14 cellular contexts compared by ENCODE assay signal in genomic region chr3:98553751-98554150, GRCh38. TPM values are rescaled to one million over a fixed set of nuclear protein-coding genes. Genes with fewer than 3 reads are reported as not detected.
DNase-seq lines count a peak whose midpoint lies in the region; ATAC-seq and TF ChIP-seq lines count a peak whose summit lies in the region.
"Had no signal": no experiment of that assay in that cellular context is flagged by ENCODE, and none has a peak within 500 bp of the region (broad histone marks: within the 10 kb centered on the region; RNA-seq: fewer than 3 reads in every experiment).

No MANE protein-coding gene starts in this region.

- WGBS in right cardiac atrium = 76% methylated on average over 2 of the region's 2 CpGs
- WGBS in trophoblast cell (ENCODE audit: extremely low coverage, insufficient coverage, insufficient read length) = no CpG with 5 or more reads among the region's 2 CpGs

- no peaks in the 10 kb centered on the region for H3K27me3 ChIP-seq in right cardiac atrium (ENCODE audit: control insufficient read depth, insufficient read depth)
- H3K27me3 ChIP-seq in upper lobe of right lung = peaks cover 4% of the 10 kb centered on the region
- H3K27me3 ChIP-seq in trophoblast cell (ENCODE audit: insufficient read depth, low read length) = no peaks in the 10 kb centered on the region

- no peak for TF ChIP-seq CTCF in upper lobe of right lung (IDR thresholded peaks at IDR 0.05)

- no peak overlapping the region for H3K18ac ChIP-seq in trophoblast cell (ENCODE audit: low read length)

- no peak overlapping the region for H4K8ac ChIP-seq in trophoblast cell (ENCODE audit: low read depth, low read length)

- no peaks in the 10 kb centered on the region for H3K9me3 Mint-ChIP-seq in activated T-helper 17 cell treated with anti-CD3 and anti-CD28 coated beads, Interleukin-2, amount 50 U/mL, for 72 hours

- H3K79me1 ChIP-seq in trophoblast cell (ENCODE audit: low read length) = no peaks in the 10 kb centered on the region

- H3K27ac ChIP-seq in right cardiac atrium (ENCODE audit: low read length) (no peak overlapping the region), upper lobe of right lung (no peak overlapping the region), trophoblast cell (ENCODE audit: low read depth, low read length) (no peak overlapping the region)
- H3K27ac ChIP-seq: parathyroid adenoma had no signal

- intact Hi-C loops in left ventricle myocardium superior (cut with micrococcal nuclease) (no loop called here), right cardiac atrium (cut with DNase I) (no loop called here), upper lobe of right lung (cut with DNase I) (no loop called here)

- H2BK120ac ChIP-seq in trophoblast cell (ENCODE audit: insufficient read depth, low read length, poor library complexity) = no peak overlapping the region

- DNase-seq in left ventricle myocardium superior (no peak), right cardiac atrium (no peak), NOMO-1 treated with dmso at 0.1 percent for 144 hours (lab: John Stamatoyannopoulos, UW; ENCODE audit: unreplicated experiment) (peak; percentile 57), upper lobe of right lung (no peak), trophoblast cell (no peak)
- DNase-seq in stimulated activated naive CD4-positive, alpha-beta T cell treated with Interleukin-2 at 50 U/mL for 16 hours (lab: John Stamatoyannopoulos, UW) = no peak
- DNase-seq: mesendoderm, NCI-H1105 had no signal

- H4K12ac ChIP-seq in trophoblast cell (ENCODE audit: low read depth, low read length) = no peak overlapping the region

- no peaks in the 10 kb centered on the region for H3K27me3 Mint-ChIP-seq in activated T-helper 17 cell treated with anti-CD3 and anti-CD28 coated beads, Interleukin-2, amount 50 U/mL, for 72 hours

- H3K4me3 ChIP-seq in right cardiac atrium (ENCODE audit: low read length) (no peak overlapping the region), upper lobe of right lung (no peak overlapping the region), trophoblast cell (ENCODE audit: low read depth, low read length) (no peak overlapping the region)

- H3K23ac ChIP-seq in trophoblast cell (ENCODE audit: low read length) = no peak overlapping the region

- no peak overlapping the region for H3K4me2 ChIP-seq in trophoblast cell (ENCODE audit: low read length)

- H4K91ac ChIP-seq in trophoblast cell (ENCODE audit: low read depth, low read length) = no peak overlapping the region

- no peaks in the 10 kb centered on the region for H3K79me2 ChIP-seq in trophoblast cell (ENCODE audit: control insufficient read depth, insufficient read depth, low read length, poor library complexity)
- H3K79me2 ChIP-seq: parathyroid adenoma had no signal

- no peak overlapping the region for H3K4ac ChIP-seq in trophoblast cell (ENCODE audit: low read depth, low read length)

- no peak overlapping the region for H2BK12ac ChIP-seq in trophoblast cell (ENCODE audit: low read length)

- no peaks in the 10 kb centered on the region for H3K36me3 ChIP-seq in upper lobe of right lung
- no peaks in the 10 kb centered on the region for H3K36me3 ChIP-seq in trophoblast cell (ENCODE audit: control insufficient read depth in 1 of 2, insufficient read depth in 2 of 2, low read length in 2 of 2)

- H3K9ac ChIP-seq in trophoblast cell (ENCODE audit: low read length) = no peak overlapping the region
- H3K9ac ChIP-seq: parathyroid adenoma had no signal

- H3K4me1 Mint-ChIP-seq in activated T-helper 17 cell treated with anti-CD3 and anti-CD28 coated beads, Interleukin-2, amount 50 U/mL, for 72 hours = peaks cover 59% of the 10 kb centered on the region

- no peak overlapping the region for H2BK5ac ChIP-seq in trophoblast cell (ENCODE audit: low read depth, low read length, poor library complexity)

- peak overlapping the region; percentile 87 for H3K4me3 Mint-ChIP-seq in activated T-helper 17 cell treated with anti-CD3 and anti-CD28 coated beads, Interleukin-2, amount 50 U/mL, for 72 hours

- ATAC-seq in left ventricle myocardium superior = peak; percentile 24
- ATAC-seq in right cardiac atrium = no peak
- ATAC-seq in activated T-helper 17 cell treated with anti-CD3 and anti-CD28 coated beads, Interleukin-2, amount 50 U/mL, for 72 hours (replicated peaks) = no peak
- peak; percentile 62 for ATAC-seq in upper lobe of right lung
- no peak for ATAC-seq in HG02678 (IDR thresholded peaks at IDR 0.05; ENCODE audit: unreplicated experiment)

- H3K14ac ChIP-seq in trophoblast cell (ENCODE audit: low read length) = no peak overlapping the region

- no peak overlapping the region for H2AFZ ChIP-seq in trophoblast cell (ENCODE audit: insufficient read depth, low read length, poor library complexity)
- H2AFZ ChIP-seq: parathyroid adenoma had no signal

- H3K36me3 Mint-ChIP-seq in activated T-helper 17 cell treated with anti-CD3 and anti-CD28 coated beads, Interleukin-2, amount 50 U/mL, for 72 hours (ENCODE audit: low read depth) = peaks cover 27% of the 10 kb centered on the region

- no peaks in the 10 kb centered on the region for H3K9me3 ChIP-seq in right cardiac atrium (ENCODE audit: control insufficient read depth, low read length)
- no peaks in the 10 kb centered on the region for H3K9me3 ChIP-seq in upper lobe of right lung
- no peaks in the 10 kb centered on the region for H3K9me3 ChIP-seq in trophoblast cell (ENCODE audit: insufficient read depth, low read depth, low read length)

- H2AK5ac ChIP-seq in trophoblast cell (ENCODE audit: low read length) = no peak overlapping the region

- peak overlapping the region; percentile 99 for H3K27ac Mint-ChIP-seq in activated T-helper 17 cell treated with anti-CD3 and anti-CD28 coated beads, Interleukin-2, amount 50 U/mL, for 72 hours

- H3K4me1 ChIP-seq in right cardiac atrium (ENCODE audit: control insufficient read depth, insufficient read depth, low read length) (no peaks in the 10 kb centered on the region), upper lobe of right lung (no peaks in the 10 kb centered on the region), trophoblast cell (ENCODE audit: control insufficient read depth in 1 of 2, insufficient read depth in 2 of 2, low read length in 2 of 2) (no peaks in the 10 kb centered on the region)
- H3K4me1 ChIP-seq: parathyroid adenoma had no signal

RNA-seq across cellular contexts. Expression of gene GPR15, which starts 22.0 kb away (rescaled TPM):
- total RNA-seq in left ventricle myocardium superior = not detected
- total RNA-seq in right cardiac atrium = not detected
- polyA plus RNA-seq in right cardiac atrium = not detected
- 10 to 100 TPM; 24.0 to 52.1 TPM for total RNA-seq in activated T-helper 17 cell treated with anti-CD3 and anti-CD28 coated beads, Interleukin-2, amount 50 U/mL, for 72 hours
- 2.5 TPM for total RNA-seq in upper lobe of right lung
- not detected in 2 replicates for polyA plus RNA-seq in trophoblast cell (2013)
- total RNA-seq: dermis microvascular lymphatic vessel endothelial cell, HT1080 had no signal
- polyA plus RNA-seq: fibroblast of lung had no signal

RNA-seq across cellular contexts. Expression of gene CLDND1, which starts 31.0 kb away (rescaled TPM):
- 75.6 TPM for total RNA-seq in left ventricle myocardium superior
- total RNA-seq in right cardiac atrium = 100 to 1,000 TPM in 1 of 4 donors, 10 to 100 TPM in 3; 93.4 to 103 (median 96.9) TPM
- polyA plus RNA-seq in right cardiac atrium = 64.0 TPM
- total RNA-seq in activated T-helper 17 cell treated with anti-CD3 and anti-CD28 coated beads, Interleukin-2, amount 50 U/mL, for 72 hours = 100 to 1,000 TPM; 300 to 381 TPM
- total RNA-seq in upper lobe of right lung = 90.9 TPM
- 111 and 117 TPM in 2 replicates for polyA plus RNA-seq in trophoblast cell (2013)

RNA-seq across cellular contexts. Expression of gene CPOX, which starts 39.7 kb away (rescaled TPM):
- total RNA-seq in left ventricle myocardium superior (12.1 TPM), right cardiac atrium (10 to 100 TPM in 3 of 4 donors, 1 to 10 TPM in 1; 7.8 to 13.4 (median 11.5) TPM), upper lobe of right lung (15.8 TPM)
- 10.3 TPM for polyA plus RNA-seq in right cardiac atrium
- 10 to 100 TPM; 64.2 to 75.9 TPM for total RNA-seq in activated T-helper 17 cell treated with anti-CD3 and anti-CD28 coated beads, Interleukin-2, amount 50 U/mL, for 72 hours
- polyA plus RNA-seq in trophoblast cell (2013) = 17.9 and 18.8 TPM in 2 replicates

RNA-seq across cellular contexts. Expression of gene OR5K2, which starts 56.3 kb away (rescaled TPM):
- total RNA-seq in left ventricle myocardium superior (not detected), right cardiac atrium (not detected), upper lobe of right lung (not detected)
- not detected for polyA plus RNA-seq in right cardiac atrium
- total RNA-seq in activated T-helper 17 cell treated with anti-CD3 and anti-CD28 coated beads, Interleukin-2, amount 50 U/mL, for 72 hours = not detected
- not detected in 2 replicates for polyA plus RNA-seq in trophoblast cell (2013)
- total RNA-seq: dermis microvascular lymphatic vessel endothelial cell, fibroblast of lung, HT1080 had no signal
- polyA plus RNA-seq: fibroblast of lung had no signal

Comparison
In these comparisons a context has a peak if more than half of its experiments do, and no peak if none do; other contexts are left out.
1. ATAC-seq: peak in left ventricle myocardium superior (single experiment) and upper lobe of right lung (single experiment); none in right cardiac atrium (0 of 2), activated T-helper 17 cell treated with anti-CD3 and anti-CD28 coated beads, Interleukin-2, amount 50 U/mL, for 72 hours (single experiment) and HG02678 (single experiment).